2 cellular contexts compared by ENCODE assay signal in the genomic region with DNA sequence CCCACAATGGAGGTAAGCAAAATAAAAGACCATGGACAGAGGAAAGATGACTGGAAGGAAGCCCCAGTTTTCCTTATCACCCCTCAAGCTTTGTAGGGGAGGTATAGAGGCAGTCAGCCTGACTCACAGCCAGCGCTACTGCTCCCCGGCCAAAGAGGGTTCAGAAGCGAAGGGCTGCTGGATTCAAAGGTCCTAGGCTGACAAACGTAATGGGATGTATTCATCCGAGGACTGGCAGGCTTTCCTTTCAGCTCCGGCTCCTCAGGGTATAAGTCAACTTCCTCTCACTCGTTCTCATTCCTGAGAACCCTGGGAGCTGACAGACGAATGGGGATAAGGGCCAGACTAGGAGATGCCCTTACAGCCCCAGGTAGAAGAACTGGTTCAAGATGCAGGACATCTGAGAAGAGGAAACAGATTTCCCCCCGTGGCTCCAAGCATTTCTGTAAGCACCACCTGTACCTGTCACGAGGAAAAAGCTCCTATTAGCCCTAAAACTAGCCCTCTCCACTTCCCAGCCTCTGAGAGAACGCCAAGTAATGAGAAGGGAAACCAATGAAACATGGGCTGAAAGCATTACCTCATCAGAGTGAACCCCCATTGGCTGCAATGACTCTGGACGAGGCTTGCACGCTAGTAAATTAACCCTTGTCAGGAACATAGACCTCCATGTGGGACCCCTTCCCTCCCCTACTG.
TF ChIP-seq lines count a peak whose summit lies in the region.

No MANE protein-coding gene starts in this region.

TF ChIP-seq in H1, 55 proteins besides CTCF, POLR2A, EP300 and RAD21:
- no peak for TF ChIP-seq NRF1 (IDR thresholded peaks at IDR 0.05; ENCODE audit: low read depth, low read length)
- TF ChIP-seq SIN3A (conservative IDR thresholded peaks at IDR 0.05 in 1 of 2, IDR thresholded peaks at IDR 0.05 in 1 of 2; ENCODE audit: low read depth in 1 of 2, low read length in 2 of 2): no peak
- TF ChIP-seq SAP30 (IDR thresholded peaks at IDR 0.05; ENCODE audit: insufficient read depth, insufficient replicate concordance, low read length): no peak
- TF ChIP-seq KDM1A (IDR thresholded peaks at IDR 0.05; ENCODE audit: borderline replicate concordance, low read length): no peak
- TF ChIP-seq CREB1 (IDR thresholded peaks at IDR 0.05): no peak
- TF ChIP-seq, protein P1, sequence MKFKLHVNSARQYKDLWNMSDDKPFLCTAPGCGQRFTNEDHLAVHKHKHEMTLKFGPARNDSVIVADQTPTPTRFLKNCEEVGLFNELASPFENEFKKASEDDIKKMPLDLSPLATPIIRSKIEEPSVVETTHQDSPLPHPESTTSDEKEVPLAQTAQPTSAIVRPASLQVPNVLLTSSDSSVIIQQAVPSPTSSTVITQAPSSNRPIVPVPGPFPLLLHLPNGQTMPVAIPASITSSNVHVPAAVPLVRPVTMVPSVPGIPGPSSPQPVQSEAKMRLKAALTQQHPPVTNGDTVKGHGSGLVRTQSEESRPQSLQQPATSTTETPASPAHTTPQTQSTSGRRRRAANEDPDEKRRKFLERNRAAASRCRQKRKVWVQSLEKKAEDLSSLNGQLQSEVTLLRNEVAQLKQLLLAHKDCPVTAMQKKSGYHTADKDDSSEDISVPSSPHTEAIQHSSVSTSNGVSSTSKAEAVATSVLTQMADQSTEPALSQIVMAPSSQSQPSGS (IDR thresholded peaks at IDR 0.05; ENCODE audit: low read length): peak; percentile 90
- TF ChIP-seq MAFK (IDR thresholded peaks at IDR 0.05; ENCODE audit: low read depth, low read length): no peak
- TF ChIP-seq RXRA (IDR thresholded peaks at IDR 0.05; ENCODE audit: insufficient read depth, low read depth, low read length): no peak
TF ChIP-seq in H1: peak in this region for 1.

TF ChIP-seq in neural cell, 6 proteins besides CTCF, POLR2A, EP300 and RAD21:
- TF ChIP-seq EZH2 (IDR thresholded peaks at IDR 0.05; ENCODE audit: borderline replicate concordance, insufficient read depth, low read length, poor library complexity, severe bottlenecking): no peak
- TF ChIP-seq SMC3 (conservative IDR thresholded peaks at IDR 0.05; ENCODE audit: poor library complexity): no peak
- TF ChIP-seq POLR2AphosphoS5 (IDR thresholded peaks at IDR 0.05): no peak
- no peak for TF ChIP-seq MXI1 (conservative IDR thresholded peaks at IDR 0.05; ENCODE audit: poor library complexity, severe bottlenecking)
- no peak for TF ChIP-seq TAF1 (IDR thresholded peaks at IDR 0.05; ENCODE audit: low read depth)
- TF ChIP-seq, protein P2, sequence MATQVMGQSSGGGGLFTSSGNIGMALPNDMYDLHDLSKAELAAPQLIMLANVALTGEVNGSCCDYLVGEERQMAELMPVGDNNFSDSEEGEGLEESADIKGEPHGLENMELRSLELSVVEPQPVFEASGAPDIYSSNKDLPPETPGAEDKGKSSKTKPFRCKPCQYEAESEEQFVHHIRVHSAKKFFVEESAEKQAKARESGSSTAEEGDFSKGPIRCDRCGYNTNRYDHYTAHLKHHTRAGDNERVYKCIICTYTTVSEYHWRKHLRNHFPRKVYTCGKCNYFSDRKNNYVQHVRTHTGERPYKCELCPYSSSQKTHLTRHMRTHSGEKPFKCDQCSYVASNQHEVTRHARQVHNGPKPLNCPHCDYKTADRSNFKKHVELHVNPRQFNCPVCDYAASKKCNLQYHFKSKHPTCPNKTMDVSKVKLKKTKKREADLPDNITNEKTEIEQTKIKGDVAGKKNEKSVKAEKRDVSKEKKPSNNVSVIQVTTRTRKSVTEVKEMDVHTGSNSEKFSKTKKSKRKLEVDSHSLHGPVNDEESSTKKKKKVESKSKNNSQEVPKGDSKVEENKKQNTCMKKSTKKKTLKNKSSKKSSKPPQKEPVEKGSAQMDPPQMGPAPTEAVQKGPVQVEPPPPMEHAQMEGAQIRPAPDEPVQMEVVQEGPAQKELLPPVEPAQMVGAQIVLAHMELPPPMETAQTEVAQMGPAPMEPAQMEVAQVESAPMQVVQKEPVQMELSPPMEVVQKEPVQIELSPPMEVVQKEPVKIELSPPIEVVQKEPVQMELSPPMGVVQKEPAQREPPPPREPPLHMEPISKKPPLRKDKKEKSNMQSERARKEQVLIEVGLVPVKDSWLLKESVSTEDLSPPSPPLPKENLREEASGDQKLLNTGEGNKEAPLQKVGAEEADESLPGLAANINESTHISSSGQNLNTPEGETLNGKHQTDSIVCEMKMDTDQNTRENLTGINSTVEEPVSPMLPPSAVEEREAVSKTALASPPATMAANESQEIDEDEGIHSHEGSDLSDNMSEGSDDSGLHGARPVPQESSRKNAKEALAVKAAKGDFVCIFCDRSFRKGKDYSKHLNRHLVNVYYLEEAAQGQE (IDR thresholded peaks at IDR 0.05; ENCODE audit: borderline replicate concordance): no peak
